ENCODE assay signal across 8 cellular contexts in the genomic region with DNA sequence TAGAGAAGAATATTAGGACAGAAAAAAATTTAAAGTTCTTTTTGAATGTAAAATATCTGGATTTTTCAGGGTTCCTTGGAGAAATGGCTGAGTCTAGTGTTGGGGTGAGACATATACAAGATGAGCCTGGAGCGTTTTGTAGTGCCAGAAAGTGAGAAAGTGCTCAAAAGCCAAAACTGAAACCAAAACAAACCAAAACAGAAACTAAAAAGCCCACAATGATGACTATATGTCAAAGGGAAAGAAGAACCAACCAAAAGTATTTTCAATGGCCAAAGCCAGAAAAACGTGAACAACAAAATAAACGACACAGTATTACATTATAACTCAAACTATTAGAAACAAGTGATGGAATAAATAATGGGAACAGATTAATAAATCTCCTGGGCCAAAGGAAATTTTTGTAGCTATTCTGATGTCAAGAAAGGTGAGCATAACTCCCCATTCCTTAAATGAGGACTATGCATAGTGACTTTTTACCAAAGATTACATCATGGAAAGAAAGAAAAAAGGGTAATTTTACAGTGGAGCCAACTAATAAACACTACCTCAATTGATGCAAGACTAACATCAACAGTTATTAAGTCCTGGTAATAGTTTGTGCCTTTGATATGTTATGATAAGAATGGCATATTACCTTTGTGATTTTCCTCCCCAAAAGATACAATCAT.
DNase-seq lines count a peak whose midpoint lies in the region; ATAC-seq and TF ChIP-seq lines count a peak whose summit lies in the region.

No MANE protein-coding gene starts in this region.

- no peak overlapping the region for H3K4me3 ChIP-seq in CD4-positive, alpha-beta memory T cell (ENCODE audit: low read length in 2 of 2)
- H3K4me3 ChIP-seq in smooth muscle cell (no peak overlapping the region), aorta (ENCODE audit: low read length in 2 of 2) (no peak overlapping the region)

- 89% methylated on average over 3 of the region's 3 CpGs for WGBS in smooth muscle cell (ENCODE audit: low lambda C conversion rate)
- 63 to 64% methylated on average over 3 of the region's 3 CpGs for WGBS in aorta, 2 donors

- no peaks in the 10 kb centered on the region for H3K79me2 ChIP-seq in smooth muscle cell (ENCODE audit: low read depth)

- peak overlapping the region in 4 of 7 donors; percentile 36 to 64 (median 52) for H3K27ac Mint-ChIP-seq in CD4-positive, alpha-beta memory T cell
- no peak overlapping the region for H3K27ac Mint-ChIP-seq in T-helper 2 cell treated with Interferon-gamma antibody and Interleukin-4, amounts not matched to agents 5 μg/mL and 100 μg/mL, for 36 hours

- no peaks in the 10 kb centered on the region for H3K36me3 Mint-ChIP-seq in CD4-positive, alpha-beta memory T cell
- no peaks in the 10 kb centered on the region for H3K36me3 Mint-ChIP-seq in T-helper 2 cell treated with Interferon-gamma antibody and Interleukin-4, amounts not matched to agents 5 μg/mL and 100 μg/mL, for 36 hours (ENCODE audit: low read depth)

- intact Hi-C loops in CD4-positive, alpha-beta memory T cell (cut with micrococcal nuclease), result no loop called here
- intact Hi-C loops in aorta (cut with DNase I), result no loop called here

- no peaks in the 10 kb centered on the region for H3K36me3 ChIP-seq in CD4-positive, alpha-beta memory T cell (ENCODE audit: insufficient read depth, low read length)
- no peaks in the 10 kb centered on the region for H3K36me3 ChIP-seq in smooth muscle cell (ENCODE audit: low read depth)
- H3K36me3 ChIP-seq in aorta (ENCODE audit: control insufficient read depth in 1 of 2, insufficient read depth in 2 of 2, low read length in 1 of 2), result no peaks in the 10 kb centered on the region

- no peak overlapping the region for H2AFZ ChIP-seq in smooth muscle cell (ENCODE audit: low read depth)

- no peaks in the 10 kb centered on the region for H3K27me3 ChIP-seq in CD4-positive, alpha-beta memory T cell (ENCODE audit: insufficient read depth, low read length)
- H3K27me3 ChIP-seq in smooth muscle cell (ENCODE audit: low read depth), result no peaks in the 10 kb centered on the region
- H3K27me3 ChIP-seq in aorta (ENCODE audit: control insufficient read depth in 1 of 2, insufficient read depth in 2 of 2, low read length in 1 of 2), result no peaks in the 10 kb centered on the region

- no peak overlapping the region for H3K4me2 ChIP-seq in smooth muscle cell

- H3K4me3 Mint-ChIP-seq in CD4-positive, alpha-beta memory T cell, result peak overlapping the region in 7 of 8 donors; percentile 30 to 77 (median 68)
- peak overlapping the region; percentile 2 for H3K4me3 Mint-ChIP-seq in T-helper 2 cell treated with Interferon-gamma antibody and Interleukin-4, amounts not matched to agents 5 μg/mL and 100 μg/mL, for 36 hours

- DNase-seq in CD4-positive, alpha-beta memory T cell, result peak in 2 of 5 donors; percentile 1 to 7
- DNase-seq in T-helper 2 cell treated with Interferon-gamma antibody and Interleukin-4, amounts not matched to agents 5 μg/mL and 100 μg/mL, for 36 hours (ENCODE audit: low spot score), result no peak
- DNase-seq in smooth muscle cell (lab: John Stamatoyannopoulos, UW; ENCODE audit: unreplicated experiment), result no peak
- no peak for DNase-seq in omental fat pad (ENCODE audit: low spot score)
- no peak for DNase-seq in LoVo (ENCODE audit: low spot score)
- no peak for DNase-seq in aorta

- H3K27me3 Mint-ChIP-seq in CD4-positive, alpha-beta memory T cell, result no peaks in the 10 kb centered on the region
- no peaks in the 10 kb centered on the region for H3K27me3 Mint-ChIP-seq in T-helper 2 cell treated with Interferon-gamma antibody and Interleukin-4, amounts not matched to agents 5 μg/mL and 100 μg/mL, for 36 hours (ENCODE audit: low read depth)

- H4K20me1 ChIP-seq in smooth muscle cell (ENCODE audit: low read depth), result no peaks in the 10 kb centered on the region

- H3K9ac ChIP-seq in smooth muscle cell (ENCODE audit: low read depth), result no peak overlapping the region

- no peak overlapping the region for H3K27ac ChIP-seq in CD4-positive, alpha-beta memory T cell (ENCODE audit: low read depth, low read length)
- no peak overlapping the region for H3K27ac ChIP-seq in smooth muscle cell (ENCODE audit: low read depth)
- no peak overlapping the region for H3K27ac ChIP-seq in aorta (ENCODE audit: low read depth in 1 of 2, low read length in 2 of 2)

- no peaks in the 10 kb centered on the region for H3K9me3 ChIP-seq in CD4-positive, alpha-beta memory T cell (ENCODE audit: control insufficient read depth in 1 of 2, low read length in 2 of 2)
- H3K9me3 ChIP-seq in smooth muscle cell (replicated peaks; ENCODE audit: low read depth), result no peaks in the 10 kb centered on the region
- no peaks in the 10 kb centered on the region for H3K9me3 ChIP-seq in aorta (ENCODE audit: control insufficient read depth, low read length)

- H3F3A ChIP-seq in smooth muscle cell (ENCODE audit: low read depth), result no peaks in the 10 kb centered on the region

- no peaks in the 10 kb centered on the region for H3K4me1 ChIP-seq in CD4-positive, alpha-beta memory T cell (ENCODE audit: insufficient read depth, low read length)
- H3K4me1 ChIP-seq in smooth muscle cell (ENCODE audit: low read depth), result no peaks in the 10 kb centered on the region
- H3K4me1 ChIP-seq in aorta (ENCODE audit: control insufficient read depth in 1 of 2, insufficient read depth in 2 of 2, low read length in 2 of 2), result no peaks in the 10 kb centered on the region

- ATAC-seq in GM19438 (IDR thresholded peaks at IDR 0.05; ENCODE audit: low read depth, unreplicated experiment) (peak; percentile 100), HG03108 (IDR thresholded peaks at IDR 0.05; ENCODE audit: unreplicated experiment) (peak; percentile 99), omental fat pad (ENCODE audit: low FRiP score) (no peak), aorta (ENCODE audit: low FRiP score) (no peak)

- POLR2A ChIA-PET in CD4-positive, alpha-beta memory T cell (lab: Charles Lee; ENCODE audit: partially characterized antibody), result no interaction called here

- peaks cover 0 to 7% (median 3%) of the 10 kb centered on the region in 4 donors for H3K4me1 Mint-ChIP-seq in CD4-positive, alpha-beta memory T cell
- no peaks in the 10 kb centered on the region for H3K4me1 Mint-ChIP-seq in T-helper 2 cell treated with Interferon-gamma antibody and Interleukin-4, amounts not matched to agents 5 μg/mL and 100 μg/mL, for 36 hours (ENCODE audit: low read depth)

- peaks cover 0 to 9% (median under 1%) of the 10 kb centered on the region in 8 donors for H3K9me3 Mint-ChIP-seq in CD4-positive, alpha-beta memory T cell
- peaks cover 9% of the 10 kb centered on the region for H3K9me3 Mint-ChIP-seq in T-helper 2 cell treated with Interferon-gamma antibody and Interleukin-4, amounts not matched to agents 5 μg/mL and 100 μg/mL, for 36 hours

- no peak for TF ChIP-seq CTCF in smooth muscle cell (IDR thresholded peaks at IDR 0.05; ENCODE audit: borderline replicate concordance, insufficient read depth, poor library complexity, severe bottlenecking)
- TF ChIP-seq CTCF in omental fat pad (IDR thresholded peaks at IDR 0.05), result no peak

- CTCF ChIA-PET in CD4-positive, alpha-beta memory T cell (lab: Charles Lee; ENCODE audit: partially characterized antibody), result no interaction called here

Comparison
In these comparisons a context has a peak if more than half of its experiments do, and no peak if none do; other contexts are left out.
1. ATAC-seq: peak in GM19438 (single experiment) and HG03108 (single experiment); none in omental fat pad (single experiment) and aorta (single experiment).